1 cellular context compared by ENCODE assay signal in the genomic region with DNA sequence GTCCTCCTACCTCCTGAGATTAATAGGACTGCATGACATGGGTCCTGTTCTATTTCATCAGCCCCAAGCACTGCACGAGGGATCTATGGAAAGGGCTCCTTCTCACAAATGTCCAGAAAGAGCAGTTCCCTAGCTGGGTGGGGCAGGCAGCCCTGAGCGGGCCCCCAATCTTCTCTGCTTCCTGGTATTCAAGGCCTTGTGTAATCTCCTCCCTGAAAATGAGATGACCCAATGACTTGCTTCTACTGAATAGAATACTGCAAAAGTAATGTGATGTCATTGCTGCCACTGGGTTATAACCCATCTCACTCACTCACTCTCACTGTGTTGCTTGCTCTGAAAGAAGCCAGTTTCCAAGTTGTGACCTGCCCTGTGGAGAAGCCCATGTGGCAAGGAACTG.
TF ChIP-seq lines count a peak whose summit lies in the region.

No MANE protein-coding gene starts in this region.

TF ChIP-seq in GM12878, 131 proteins besides CTCF, POLR2A, EP300 and RAD21 (continued from another document):
- TF ChIP-seq, protein P1, sequence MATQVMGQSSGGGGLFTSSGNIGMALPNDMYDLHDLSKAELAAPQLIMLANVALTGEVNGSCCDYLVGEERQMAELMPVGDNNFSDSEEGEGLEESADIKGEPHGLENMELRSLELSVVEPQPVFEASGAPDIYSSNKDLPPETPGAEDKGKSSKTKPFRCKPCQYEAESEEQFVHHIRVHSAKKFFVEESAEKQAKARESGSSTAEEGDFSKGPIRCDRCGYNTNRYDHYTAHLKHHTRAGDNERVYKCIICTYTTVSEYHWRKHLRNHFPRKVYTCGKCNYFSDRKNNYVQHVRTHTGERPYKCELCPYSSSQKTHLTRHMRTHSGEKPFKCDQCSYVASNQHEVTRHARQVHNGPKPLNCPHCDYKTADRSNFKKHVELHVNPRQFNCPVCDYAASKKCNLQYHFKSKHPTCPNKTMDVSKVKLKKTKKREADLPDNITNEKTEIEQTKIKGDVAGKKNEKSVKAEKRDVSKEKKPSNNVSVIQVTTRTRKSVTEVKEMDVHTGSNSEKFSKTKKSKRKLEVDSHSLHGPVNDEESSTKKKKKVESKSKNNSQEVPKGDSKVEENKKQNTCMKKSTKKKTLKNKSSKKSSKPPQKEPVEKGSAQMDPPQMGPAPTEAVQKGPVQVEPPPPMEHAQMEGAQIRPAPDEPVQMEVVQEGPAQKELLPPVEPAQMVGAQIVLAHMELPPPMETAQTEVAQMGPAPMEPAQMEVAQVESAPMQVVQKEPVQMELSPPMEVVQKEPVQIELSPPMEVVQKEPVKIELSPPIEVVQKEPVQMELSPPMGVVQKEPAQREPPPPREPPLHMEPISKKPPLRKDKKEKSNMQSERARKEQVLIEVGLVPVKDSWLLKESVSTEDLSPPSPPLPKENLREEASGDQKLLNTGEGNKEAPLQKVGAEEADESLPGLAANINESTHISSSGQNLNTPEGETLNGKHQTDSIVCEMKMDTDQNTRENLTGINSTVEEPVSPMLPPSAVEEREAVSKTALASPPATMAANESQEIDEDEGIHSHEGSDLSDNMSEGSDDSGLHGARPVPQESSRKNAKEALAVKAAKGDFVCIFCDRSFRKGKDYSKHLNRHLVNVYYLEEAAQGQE (IDR thresholded peaks at IDR 0.05; ENCODE audit: low read depth, low read length) = no peak
- TF ChIP-seq, protein P2, sequence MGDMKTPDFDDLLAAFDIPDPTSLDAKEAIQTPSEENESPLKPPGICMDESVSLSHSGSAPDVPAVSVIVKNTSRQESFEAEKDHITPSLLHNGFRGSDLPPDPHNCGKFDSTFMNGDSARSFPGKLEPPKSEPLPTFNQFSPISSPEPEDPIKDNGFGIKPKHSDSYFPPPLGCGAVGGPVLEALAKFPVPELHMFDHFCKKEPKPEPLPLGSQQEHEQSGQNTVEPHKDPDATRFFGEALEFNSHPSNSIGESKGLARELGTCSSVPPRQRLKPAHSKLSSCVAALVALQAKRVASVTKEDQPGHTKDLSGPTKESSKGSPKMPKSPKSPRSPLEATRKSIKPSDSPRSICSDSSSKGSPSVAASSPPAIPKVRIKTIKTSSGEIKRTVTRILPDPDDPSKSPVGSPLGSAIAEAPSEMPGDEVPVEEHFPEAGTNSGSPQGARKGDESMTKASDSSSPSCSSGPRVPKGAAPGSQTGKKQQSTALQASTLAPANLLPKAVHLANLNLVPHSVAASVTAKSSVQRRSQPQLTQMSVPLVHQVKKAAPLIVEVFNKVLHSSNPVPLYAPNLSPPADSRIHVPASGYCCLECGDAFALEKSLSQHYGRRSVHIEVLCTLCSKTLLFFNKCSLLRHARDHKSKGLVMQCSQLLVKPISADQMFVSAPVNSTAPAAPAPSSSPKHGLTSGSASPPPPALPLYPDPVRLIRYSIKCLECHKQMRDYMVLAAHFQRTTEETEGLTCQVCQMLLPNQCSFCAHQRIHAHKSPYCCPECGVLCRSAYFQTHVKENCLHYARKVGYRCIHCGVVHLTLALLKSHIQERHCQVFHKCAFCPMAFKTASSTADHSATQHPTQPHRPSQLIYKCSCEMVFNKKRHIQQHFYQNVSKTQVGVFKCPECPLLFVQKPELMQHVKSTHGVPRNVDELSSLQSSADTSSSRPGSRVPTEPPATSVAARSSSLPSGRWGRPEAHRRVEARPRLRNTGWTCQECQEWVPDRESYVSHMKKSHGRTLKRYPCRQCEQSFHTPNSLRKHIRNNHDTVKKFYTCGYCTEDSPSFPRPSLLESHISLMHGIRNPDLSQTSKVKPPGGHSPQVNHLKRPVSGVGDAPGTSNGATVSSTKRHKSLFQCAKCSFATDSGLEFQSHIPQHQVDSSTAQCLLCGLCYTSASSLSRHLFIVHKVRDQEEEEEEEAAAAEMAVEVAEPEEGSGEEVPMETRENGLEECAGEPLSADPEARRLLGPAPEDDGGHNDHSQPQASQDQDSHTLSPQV (IDR thresholded peaks at IDR 0.05) = no peak
- TF ChIP-seq LARP7 (IDR thresholded peaks at IDR 0.05) (no peak), SUPT20H (IDR thresholded peaks at IDR 0.05; ENCODE audit: borderline replicate concordance, control insufficient read depth, low read depth, low read length) (no peak), RFX5 (IDR thresholded peaks at IDR 0.05; ENCODE audit: low read depth, low read length) (no peak), ATF7 (IDR thresholded peaks at IDR 0.05; ENCODE audit: low read depth) (no peak), MTA3 (IDR thresholded peaks at IDR 0.05; ENCODE audit: borderline replicate concordance, low read length) (no peak), TCF3 (IDR thresholded peaks at IDR 0.05; ENCODE audit: borderline replicate concordance, insufficient read depth, low read depth, low read length) (no peak), ZZZ3 (IDR thresholded peaks at IDR 0.05; ENCODE audit: control insufficient read depth, insufficient read length, low read depth) (no peak), IKZF2 (IDR thresholded peaks at IDR 0.05) (no peak)
- TF ChIP-seq, protein P3, sequence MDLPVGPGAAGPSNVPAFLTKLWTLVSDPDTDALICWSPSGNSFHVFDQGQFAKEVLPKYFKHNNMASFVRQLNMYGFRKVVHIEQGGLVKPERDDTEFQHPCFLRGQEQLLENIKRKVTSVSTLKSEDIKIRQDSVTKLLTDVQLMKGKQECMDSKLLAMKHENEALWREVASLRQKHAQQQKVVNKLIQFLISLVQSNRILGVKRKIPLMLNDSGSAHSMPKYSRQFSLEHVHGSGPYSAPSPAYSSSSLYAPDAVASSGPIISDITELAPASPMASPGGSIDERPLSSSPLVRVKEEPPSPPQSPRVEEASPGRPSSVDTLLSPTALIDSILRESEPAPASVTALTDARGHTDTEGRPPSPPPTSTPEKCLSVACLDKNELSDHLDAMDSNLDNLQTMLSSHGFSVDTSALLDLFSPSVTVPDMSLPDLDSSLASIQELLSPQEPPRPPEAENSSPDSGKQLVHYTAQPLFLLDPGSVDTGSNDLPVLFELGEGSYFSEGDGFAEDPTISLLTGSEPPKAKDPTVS (IDR thresholded peaks at IDR 0.05; ENCODE audit: low read depth, low read length) = no peak
- TF ChIP-seq, protein P4, sequence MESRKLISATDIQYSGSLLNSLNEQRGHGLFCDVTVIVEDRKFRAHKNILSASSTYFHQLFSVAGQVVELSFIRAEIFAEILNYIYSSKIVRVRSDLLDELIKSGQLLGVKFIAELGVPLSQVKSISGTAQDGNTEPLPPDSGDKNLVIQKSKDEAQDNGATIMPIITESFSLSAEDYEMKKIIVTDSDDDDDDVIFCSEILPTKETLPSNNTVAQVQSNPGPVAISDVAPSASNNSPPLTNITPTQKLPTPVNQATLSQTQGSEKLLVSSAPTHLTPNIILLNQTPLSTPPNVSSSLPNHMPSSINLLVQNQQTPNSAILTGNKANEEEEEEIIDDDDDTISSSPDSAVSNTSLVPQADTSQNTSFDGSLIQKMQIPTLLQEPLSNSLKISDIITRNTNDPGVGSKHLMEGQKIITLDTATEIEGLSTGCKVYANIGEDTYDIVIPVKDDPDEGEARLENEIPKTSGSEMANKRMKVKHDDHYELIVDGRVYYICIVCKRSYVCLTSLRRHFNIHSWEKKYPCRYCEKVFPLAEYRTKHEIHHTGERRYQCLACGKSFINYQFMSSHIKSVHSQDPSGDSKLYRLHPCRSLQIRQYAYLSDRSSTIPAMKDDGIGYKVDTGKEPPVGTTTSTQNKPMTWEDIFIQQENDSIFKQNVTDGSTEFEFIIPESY (IDR thresholded peaks at IDR 0.05) = no peak
- TF ChIP-seq, protein P5, sequence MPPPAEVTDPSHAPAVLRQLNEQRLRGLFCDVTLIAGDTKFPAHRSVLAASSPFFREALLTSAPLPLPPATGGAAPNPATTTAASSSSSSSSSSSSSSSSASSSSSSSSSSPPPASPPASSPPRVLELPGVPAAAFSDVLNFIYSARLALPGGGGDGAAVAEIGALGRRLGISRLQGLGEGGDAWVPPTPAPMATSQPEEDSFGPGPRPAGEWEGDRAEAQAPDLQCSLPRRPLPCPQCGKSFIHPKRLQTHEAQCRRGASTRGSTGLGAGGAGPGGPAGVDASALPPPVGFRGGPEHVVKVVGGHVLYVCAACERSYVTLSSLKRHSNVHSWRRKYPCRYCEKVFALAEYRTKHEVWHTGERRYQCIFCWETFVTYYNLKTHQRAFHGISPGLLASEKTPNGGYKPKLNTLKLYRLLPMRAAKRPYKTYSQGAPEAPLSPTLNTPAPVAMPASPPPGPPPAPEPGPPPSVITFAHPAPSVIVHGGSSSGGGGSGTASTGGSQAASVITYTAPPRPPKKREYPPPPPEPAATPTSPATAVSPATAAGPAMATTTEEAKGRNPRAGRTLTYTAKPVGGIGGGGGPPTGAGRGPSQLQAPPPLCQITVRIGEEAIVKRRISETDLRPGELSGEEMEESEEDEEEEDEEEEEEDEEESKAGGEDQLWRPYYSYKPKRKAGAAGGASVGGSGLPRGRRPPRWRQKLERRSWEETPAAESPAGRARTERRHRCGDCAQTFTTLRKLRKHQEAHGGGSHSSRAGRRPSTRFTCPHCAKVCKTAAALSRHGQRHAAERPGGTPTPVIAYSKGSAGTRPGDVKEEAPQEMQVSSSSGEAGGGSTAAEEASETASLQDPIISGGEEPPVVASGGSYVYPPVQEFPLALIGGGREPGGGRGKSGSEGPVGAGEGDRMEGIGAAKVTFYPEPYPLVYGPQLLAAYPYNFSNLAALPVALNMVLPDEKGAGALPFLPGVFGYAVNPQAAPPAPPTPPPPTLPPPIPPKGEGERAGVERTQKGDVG (CRISPR knock-in tag; IDR thresholded peaks at IDR 0.05) = no peak
- TF ChIP-seq, protein P6, sequence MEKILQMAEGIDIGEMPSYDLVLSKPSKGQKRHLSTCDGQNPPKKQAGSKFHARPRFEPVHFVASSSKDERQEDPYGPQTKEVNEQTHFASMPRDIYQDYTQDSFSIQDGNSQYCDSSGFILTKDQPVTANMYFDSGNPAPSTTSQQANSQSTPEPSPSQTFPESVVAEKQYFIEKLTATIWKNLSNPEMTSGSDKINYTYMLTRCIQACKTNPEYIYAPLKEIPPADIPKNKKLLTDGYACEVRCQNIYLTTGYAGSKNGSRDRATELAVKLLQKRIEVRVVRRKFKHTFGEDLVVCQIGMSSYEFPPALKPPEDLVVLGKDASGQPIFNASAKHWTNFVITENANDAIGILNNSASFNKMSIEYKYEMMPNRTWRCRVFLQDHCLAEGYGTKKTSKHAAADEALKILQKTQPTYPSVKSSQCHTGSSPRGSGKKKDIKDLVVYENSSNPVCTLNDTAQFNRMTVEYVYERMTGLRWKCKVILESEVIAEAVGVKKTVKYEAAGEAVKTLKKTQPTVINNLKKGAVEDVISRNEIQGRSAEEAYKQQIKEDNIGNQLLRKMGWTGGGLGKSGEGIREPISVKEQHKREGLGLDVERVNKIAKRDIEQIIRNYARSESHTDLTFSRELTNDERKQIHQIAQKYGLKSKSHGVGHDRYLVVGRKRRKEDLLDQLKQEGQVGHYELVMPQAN (conservative IDR thresholded peaks at IDR 0.05) = no peak
- TF ChIP-seq, protein P7, sequence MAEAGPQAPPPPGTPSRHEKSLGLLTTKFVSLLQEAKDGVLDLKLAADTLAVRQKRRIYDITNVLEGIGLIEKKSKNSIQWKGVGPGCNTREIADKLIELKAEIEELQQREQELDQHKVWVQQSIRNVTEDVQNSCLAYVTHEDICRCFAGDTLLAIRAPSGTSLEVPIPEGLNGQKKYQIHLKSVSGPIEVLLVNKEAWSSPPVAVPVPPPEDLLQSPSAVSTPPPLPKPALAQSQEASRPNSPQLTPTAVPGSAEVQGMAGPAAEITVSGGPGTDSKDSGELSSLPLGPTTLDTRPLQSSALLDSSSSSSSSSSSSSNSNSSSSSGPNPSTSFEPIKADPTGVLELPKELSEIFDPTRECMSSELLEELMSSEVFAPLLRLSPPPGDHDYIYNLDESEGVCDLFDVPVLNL (IDR thresholded peaks at IDR 0.05; ENCODE audit: low read depth, low read length) = no peak
- TF ChIP-seq, protein P8, sequence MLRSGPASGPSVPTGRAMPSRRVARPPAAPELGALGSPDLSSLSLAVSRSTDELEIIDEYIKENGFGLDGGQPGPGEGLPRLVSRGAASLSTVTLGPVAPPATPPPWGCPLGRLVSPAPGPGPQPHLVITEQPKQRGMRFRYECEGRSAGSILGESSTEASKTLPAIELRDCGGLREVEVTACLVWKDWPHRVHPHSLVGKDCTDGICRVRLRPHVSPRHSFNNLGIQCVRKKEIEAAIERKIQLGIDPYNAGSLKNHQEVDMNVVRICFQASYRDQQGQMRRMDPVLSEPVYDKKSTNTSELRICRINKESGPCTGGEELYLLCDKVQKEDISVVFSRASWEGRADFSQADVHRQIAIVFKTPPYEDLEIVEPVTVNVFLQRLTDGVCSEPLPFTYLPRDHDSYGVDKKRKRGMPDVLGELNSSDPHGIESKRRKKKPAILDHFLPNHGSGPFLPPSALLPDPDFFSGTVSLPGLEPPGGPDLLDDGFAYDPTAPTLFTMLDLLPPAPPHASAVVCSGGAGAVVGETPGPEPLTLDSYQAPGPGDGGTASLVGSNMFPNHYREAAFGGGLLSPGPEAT (IDR thresholded peaks at IDR 0.05; ENCODE audit: low read depth) = no peak
- TF ChIP-seq, protein P9, sequence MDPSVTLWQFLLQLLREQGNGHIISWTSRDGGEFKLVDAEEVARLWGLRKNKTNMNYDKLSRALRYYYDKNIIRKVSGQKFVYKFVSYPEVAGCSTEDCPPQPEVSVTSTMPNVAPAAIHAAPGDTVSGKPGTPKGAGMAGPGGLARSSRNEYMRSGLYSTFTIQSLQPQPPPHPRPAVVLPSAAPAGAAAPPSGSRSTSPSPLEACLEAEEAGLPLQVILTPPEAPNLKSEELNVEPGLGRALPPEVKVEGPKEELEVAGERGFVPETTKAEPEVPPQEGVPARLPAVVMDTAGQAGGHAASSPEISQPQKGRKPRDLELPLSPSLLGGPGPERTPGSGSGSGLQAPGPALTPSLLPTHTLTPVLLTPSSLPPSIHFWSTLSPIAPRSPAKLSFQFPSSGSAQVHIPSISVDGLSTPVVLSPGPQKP (IDR thresholded peaks at IDR 0.05; ENCODE audit: low read depth, low read length) = no peak
